Comparison of ENCODE assay signal across 8 cellular contexts in the genomic region with DNA sequence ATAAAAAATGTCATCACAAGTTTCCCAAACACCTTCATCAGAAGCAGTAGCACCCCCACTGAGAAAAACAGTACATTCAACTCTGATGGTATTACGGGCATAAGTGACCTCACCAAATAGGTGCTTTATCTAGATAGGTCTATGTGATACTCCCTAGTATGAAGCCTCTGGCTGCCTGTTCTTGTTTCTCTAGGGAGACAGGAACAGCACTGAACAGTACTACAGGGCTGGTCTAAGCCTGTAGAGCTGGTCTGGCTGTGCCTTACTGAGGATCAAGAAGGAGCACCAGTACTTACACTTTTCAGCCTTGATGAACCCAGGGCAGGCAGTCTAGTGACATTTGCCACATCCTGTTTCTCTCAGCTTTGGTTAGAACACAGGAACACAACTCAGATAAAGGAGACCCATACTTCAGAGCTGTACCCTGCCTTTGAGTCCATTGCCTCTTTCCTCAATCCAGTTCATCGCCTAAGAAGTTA. TPM values are rescaled to one million over a fixed set of nuclear protein-coding genes. Genes with fewer than 3 reads are reported as not detected.
DNase-seq lines count a peak whose midpoint lies in the region; ATAC-seq, FAIRE-seq and TF ChIP-seq lines count a peak whose summit lies in the region.

No MANE protein-coding gene starts in this region.

- TF ChIP-seq POLR2A in GM12891 (IDR thresholded peaks at IDR 0.05; ENCODE audit: low read depth, low read length): no peak; the same call in 1 of the 2 replicates

- H3K36me3 Mint-ChIP-seq in T-cell: peaks cover 75% of the 10 kb centered on the region

- DNase-seq in GM12891 (ENCODE audit: insufficient read length, low spot score) (no peak), T-cell (peak in 33 of 34 experiments; percentile 37 to 77 (median 58)), PC-3 (no peak), germinal center (ENCODE audit: low spot score) (no peak), GM10248 (ENCODE audit: extremely low spot score) (no peak)

- H3K4me1 Mint-ChIP-seq in T-cell: peaks cover 96 to 98% (median 97%) of the 10 kb centered on the region in 3 donors

- BruUV-seq in PC-3 (replicated peaks; lab: Mats Ljungman, UMichigan): no TSS peak

- no peak overlapping the region for H2AFZ ChIP-seq in PC-3 (ENCODE audit: low read length)

- H3K4me3 ChIP-seq in iPS-18a (ENCODE audit: low read length) (no peak overlapping the region), PC-3 (ENCODE audit: low read length) (no peak overlapping the region)

- H3F3A ChIP-seq in PC-3 (ENCODE audit: low read length, unreplicated experiment): no peaks in the 10 kb centered on the region

- peaks cover 34% of the 10 kb centered on the region for H3K4me1 ChIP-seq in iPS-18a (ENCODE audit: control insufficient read depth, low read depth, low read length)
- H3K4me1 ChIP-seq in PC-3 (ENCODE audit: insufficient read depth, low read length): no peaks in the 10 kb centered on the region

- intact Hi-C loops in PC-3 (cut with micrococcal nuclease): no loop called here

- H3K4me3 Mint-ChIP-seq in T-cell: peak overlapping the region; percentile 85 to 88 (median 88)

- H3K4me2 ChIP-seq in PC-3 (ENCODE audit: low read length): no peak overlapping the region

- peak; percentile 87 for FAIRE-seq in GM12891 (lab: Jason Lieb, UNC)

- no peak for TF ChIP-seq CTCF in PC-3 (conservative IDR thresholded peaks at IDR 0.05; ENCODE audit: low read depth, low read length)
- TF ChIP-seq CTCF in GM10248 (IDR thresholded peaks at IDR 0.05; ENCODE audit: control extremely low read depth, extremely low read depth, low read depth, missing control alignments): no peak

- H3K36me3 ChIP-seq in iPS-18a (ENCODE audit: control insufficient read depth, low read depth, low read length): peaks cover 21% of the 10 kb centered on the region
- H3K36me3 ChIP-seq in PC-3 (ENCODE audit: low read depth, low read length): peaks cover 26% of the 10 kb centered on the region; the same call in 1 of the 2 replicates

- no peaks in the 10 kb centered on the region for H4K20me1 ChIP-seq in PC-3 (ENCODE audit: low read length)

- H3K9ac ChIP-seq in iPS-18a (ENCODE audit: low read length) (no peak overlapping the region), PC-3 (ENCODE audit: low read length) (no peak overlapping the region)

- H3K9me3 Mint-ChIP-seq in T-cell: no peaks in the 10 kb centered on the region

- peak; percentile 75 for ATAC-seq in GM21825 (IDR thresholded peaks at IDR 0.05; ENCODE audit: unreplicated experiment)
- ATAC-seq in T-cell (replicated peaks in 1 of 4): peak; percentile 82 to 89 (median 85)
- ATAC-seq in PC-3: no peak
- no peak for ATAC-seq in HG03039 (IDR thresholded peaks at IDR 0.05; ENCODE audit: unreplicated experiment)

- H3K27ac ChIP-seq in iPS-18a (ENCODE audit: low read length) (peak overlapping the region; percentile 22), PC-3 (ENCODE audit: low read length) (no peak overlapping the region)

- H3K27me3 Mint-ChIP-seq in T-cell: no peaks in the 10 kb centered on the region

- H3K27ac Mint-ChIP-seq in T-cell: peak overlapping the region; percentile 98 to 99

- CTCF ChIA-PET in T-cell (lab: Charles Lee): interaction anchor here (0.8 to 5.0 kb wide), 10 partner anchors 10 to 35 kb away, joined by 3 to 49 read pairs (median 5); a partner anchor contains a TSS
- CTCF ChIA-PET in PC-3 (lab: Charles Lee): no interaction called here
- CTCF ChIA-PET in GM10248 (lab: Yijun Ruan, JAX): interaction anchor here (0.8 to 5.9 kb wide), 8 partner anchors 11 to 249 kb away, joined by 3 to 30 read pairs (median 4); no protein-coding TSS in a partner anchor

- H3K9me3 ChIP-seq in iPS-18a (ENCODE audit: control insufficient read depth, low read depth, low read length): no peaks in the 10 kb centered on the region
- no peaks in the 10 kb centered on the region for H3K9me3 ChIP-seq in PC-3 (ENCODE audit: low read length)

- H3K79me2 ChIP-seq in PC-3 (ENCODE audit: low read length): no peaks in the 10 kb centered on the region

- H3K9me2 ChIP-seq in PC-3 (replicated peaks; ENCODE audit: low read length): no peaks in the 10 kb centered on the region

- no peaks in the 10 kb centered on the region for H3K27me3 ChIP-seq in iPS-18a (ENCODE audit: control insufficient read depth, insufficient read depth, low read length)
- no peaks in the 10 kb centered on the region for H3K27me3 ChIP-seq in PC-3 (ENCODE audit: low read length)

- POLR2A ChIA-PET in T-cell (lab: Charles Lee) (interaction anchor here (0.6 to 4.5 kb wide), 10 partner anchors 10 to 37 kb away, joined by 3 to 21 read pairs (median 4); a partner anchor contains a TSS), PC-3 (lab: Charles Lee; ENCODE audit: unreplicated experiment) (no interaction called here), GM10248 (lab: Yijun Ruan, JAX) (interaction anchor here (0.5 to 0.7 kb wide), 2 partner anchors 13 to 78 kb away, joined by 3 read pairs; no protein-coding TSS in a partner anchor)

TF ChIP-seq in GM12891, 5 proteins besides CTCF, POLR2A, EP300 and RAD21:
- TF ChIP-seq PAX5 (IDR thresholded peaks at IDR 0.05; ENCODE audit: insufficient read depth, low read length, severe bottlenecking) (no peak), POU2F2 (IDR thresholded peaks at IDR 0.05; ENCODE audit: low read depth, low read length) (no peak), POLR2AphosphoS5 (IDR thresholded peaks at IDR 0.05; ENCODE audit: low read depth, low read length) (no peak), SPI1 (IDR thresholded peaks at IDR 0.05; ENCODE audit: low read depth, low read length) (peak; percentile 22; the same call in 1 of the 2 replicates), TAF1 (IDR thresholded peaks at IDR 0.05; ENCODE audit: low read depth, low read length) (no peak)

RNA-seq across cellular contexts. Expression of a gene that starts 35.9 kb away (rescaled TPM):
- 9.0 TPM for polyA plus RNA-seq in GM12891 (2012; ENCODE audit: low read depth, missing spikeins)
- total RNA-seq in T-cell (100 to 1,000 TPM in 3 of 5 donors, 10 to 100 TPM in 2; 78.5 to 218 (median 101) TPM), PC-3 (2014; rRNA removed) (17.6 and 20.5 TPM in 2 replicates)

RNA-seq across cellular contexts. Expression of a gene that starts 36.2 kb away (rescaled TPM):
- polyA plus RNA-seq in GM12891 (2012; ENCODE audit: low read depth, missing spikeins): 11.6 TPM
- total RNA-seq in T-cell (10 to 100 TPM; 13.1 to 19.0 (median 14.4) TPM), PC-3 (2014; rRNA removed) (8.1 and 10.2 TPM in 2 replicates)

Comparison
In these comparisons a context has a peak if more than half of its experiments do, and no peak if none do; other contexts are left out.
1. DNase-seq: peak in T-cell (33 of 34); none in GM12891 (single experiment), PC-3 (single experiment), germinal center (single experiment) and GM10248 (single experiment).
2. ATAC-seq: peak in GM21825 (single experiment) and T-cell (4 of 4); none in PC-3 (single experiment) and HG03039 (single experiment).